In genomic region chr4:22921891-22922290, GRCh38 we compare ENCODE assay signal across 27 cellular contexts.
"Had no signal": no experiment of that assay in that cellular context is flagged by ENCODE, and none has a peak within 500 bp of the region (broad histone marks: within the 10 kb centered on the region; RNA-seq: fewer than 3 reads in every experiment).

No MANE protein-coding gene starts in this region.

- H3K9me3 Mint-ChIP-seq: activated CD4-positive, alpha-beta T cell treated with anti-CD3 and anti-CD28 coated beads, Interleukin-2, amount 10 ng/mL, durations not matched to agents 24 days and 14 days; activated naive CD4-positive, alpha-beta T cell treated with anti-CD3 and anti-CD28 coated beads, Interleukin-2, amount 50 U/mL, for 24 hours; activated naive CD8-positive, alpha-beta T cell treated with anti-CD3 and anti-CD28 coated beads, Interleukin-2, amount 10 ng/mL, durations not matched to agents 7 days and 5 days; activated T-helper 2 cell treated with anti-CD3 and anti-CD28 coated beads, Interferon-gamma antibody, Interleukin-2, Interleukin-4, amounts not matched to agents 10 μg/mL and 5 μg/mL and 100 μg/mL, durations not matched to agents 14 hours and 24 hours and 36 hours had no signal

- H3K36me3 Mint-ChIP-seq: activated naive CD4-positive, alpha-beta T cell treated with anti-CD3 and anti-CD28 coated beads, Interleukin-2, amount 50 U/mL, for 24 hours; activated naive CD8-positive, alpha-beta T cell treated with anti-CD3 and anti-CD28 coated beads, Interleukin-2, amount 10 ng/mL, durations not matched to agents 7 days and 5 days had no signal

- H3K4me1 ChIP-seq: ascending aorta had no signal

- H3K27me3 ChIP-seq: ascending aorta, cardiac muscle cell had no signal

- H3K27ac ChIP-seq: ascending aorta, cardiac muscle cell, KMS-11 had no signal

- H3K4me2 ChIP-seq: KMS-11 had no signal

- DNase-seq: activated CD4-positive, alpha-beta T cell treated with anti-CD3 and anti-CD28 coated beads, Interleukin-2, amount 10 ng/mL, durations not matched to agents 24 days and 14 days; activated CD4-positive, alpha-beta T cell treated with anti-CD3 and anti-CD28 coated beads, Interleukin-2, amount 50 U/mL, for 4 hours; activated CD8-positive, alpha-beta T cell treated with anti-CD3 and anti-CD28 coated beads for 36 hours; activated gamma-delta T cell; activated naive CD4-positive, alpha-beta T cell treated with Interleukin-2 at 50 U/mL for 16 hours; activated naive CD8-positive, alpha-beta T cell treated with anti-CD3 and anti-CD28 coated beads, Interleukin-2, amount 10 ng/mL, durations not matched to agents 7 days and 5 days; activated T-cell treated with anti-CD3 and anti-CD28 coated beads, Interleukin-2, amount 50 U/mL, for 1 hour; amygdala; NCI-H1105; NCI-H1417 treated with DMSO at 0.1 percent for 48 hours; NCI-H187 treated with DMSO at 0.1 percent for 48 hours; NCI-H2081; NCI-H226; NCI-H446 treated with DMSO at 0.1 percent for 48 hours; NCI-H524; OCI-M1; Right ventricle myocardium superior; SW 1271; T-helper 1 cell; T-helper 2 cell; T1000 had no signal

- H3K9me3 ChIP-seq: ascending aorta had no signal

- H3K9ac ChIP-seq: KMS-11 had no signal

- H3K27me3 Mint-ChIP-seq: activated CD4-positive, alpha-beta T cell treated with anti-CD3 and anti-CD28 coated beads, Interleukin-2, amount 10 ng/mL, durations not matched to agents 24 days and 14 days; activated CD8-positive, alpha-beta T cell treated with anti-CD3 and anti-CD28 coated beads for 36 hours; activated naive CD8-positive, alpha-beta T cell treated with anti-CD3 and anti-CD28 coated beads, Interleukin-2, amount 10 ng/mL, durations not matched to agents 7 days and 5 days; central memory CD8-positive, alpha-beta T cell had no signal

- H3K4me1 Mint-ChIP-seq: activated CD4-positive, alpha-beta T cell treated with anti-CD3 and anti-CD28 coated beads, Interleukin-2, amount 10 ng/mL, durations not matched to agents 24 days and 14 days; activated naive CD4-positive, alpha-beta T cell treated with anti-CD3 and anti-CD28 coated beads, Interleukin-2, amount 50 U/mL, for 24 hours; activated naive CD8-positive, alpha-beta T cell treated with anti-CD3 and anti-CD28 coated beads, Interleukin-2, amount 10 ng/mL, durations not matched to agents 7 days and 5 days; central memory CD8-positive, alpha-beta T cell had no signal

- H3K4me3 ChIP-seq: ascending aorta, cardiac muscle cell had no signal

- H3K4me3 Mint-ChIP-seq: activated CD4-positive, alpha-beta T cell treated with anti-CD3 and anti-CD28 coated beads, Interleukin-2, amount 10 ng/mL, durations not matched to agents 24 days and 14 days; activated CD8-positive, alpha-beta T cell treated with anti-CD3 and anti-CD28 coated beads for 36 hours; activated naive CD4-positive, alpha-beta T cell treated with anti-CD3 and anti-CD28 coated beads, Interleukin-2, amount 50 U/mL, for 24 hours; activated naive CD8-positive, alpha-beta T cell treated with anti-CD3 and anti-CD28 coated beads, Interleukin-2, amount 10 ng/mL, durations not matched to agents 7 days and 5 days; central memory CD8-positive, alpha-beta T cell had no signal

- H3K27ac Mint-ChIP-seq: activated CD4-positive, alpha-beta T cell treated with anti-CD3 and anti-CD28 coated beads, Interleukin-2, amount 10 ng/mL, durations not matched to agents 24 days and 14 days; activated CD8-positive, alpha-beta T cell treated with anti-CD3 and anti-CD28 coated beads for 36 hours; activated naive CD4-positive, alpha-beta T cell treated with anti-CD3 and anti-CD28 coated beads, Interleukin-2, amount 50 U/mL, for 24 hours; activated naive CD8-positive, alpha-beta T cell treated with anti-CD3 and anti-CD28 coated beads, Interleukin-2, amount 10 ng/mL, durations not matched to agents 7 days and 5 days; activated T-helper 2 cell treated with anti-CD3 and anti-CD28 coated beads, Interferon-gamma antibody, Interleukin-2, Interleukin-4, amounts not matched to agents 10 μg/mL and 5 μg/mL and 100 μg/mL, durations not matched to agents 14 hours and 24 hours and 36 hours had no signal

- H3K36me3 ChIP-seq: ascending aorta, cardiac muscle cell had no signal
